Comparison of ENCODE assay signal across 1 cellular context in genomic region chr1:2230781-2231666, GRCh38.
TF ChIP-seq lines count a peak whose summit lies in the region.

No MANE protein-coding gene starts in this region.

TF ChIP-seq in HEK293, 187 proteins besides CTCF, POLR2A, EP300 and RAD21 (continued from another document and continues in another):
- peak; percentile 80 for TF ChIP-seq ZSCAN4 (tag by site-specific recombination; IDR thresholded peaks at IDR 0.05)
- TF ChIP-seq ZNF624 (tag by site-specific recombination; IDR thresholded peaks at IDR 0.05), result no peak
- TF ChIP-seq ZNF658 (tag by site-specific recombination; IDR thresholded peaks at IDR 0.05), result no peak
- TF ChIP-seq ZSCAN5A (tag by site-specific recombination; IDR thresholded peaks at IDR 0.05), result no peak
- no peak for TF ChIP-seq ZNF214 (tag by site-specific recombination; IDR thresholded peaks at IDR 0.05; ENCODE audit: borderline replicate concordance)
- no peak for TF ChIP-seq ZNF670 (tag by site-specific recombination; IDR thresholded peaks at IDR 0.05; ENCODE audit: low read depth)
- TF ChIP-seq ZNF10 (tag by site-specific recombination; IDR thresholded peaks at IDR 0.05), result no peak
- no peak for TF ChIP-seq KLF10 (tag by site-specific recombination; IDR thresholded peaks at IDR 0.05)
- TF ChIP-seq ZNF211 (tag by site-specific recombination; IDR thresholded peaks at IDR 0.05; ENCODE audit: low read depth), result no peak
- TF ChIP-seq SCRT1 (tag by site-specific recombination; IDR thresholded peaks at IDR 0.05; ENCODE audit: borderline replicate concordance), result peak; percentile 84
- no peak for TF ChIP-seq PBX3 (CRISPR knock-in tag; IDR thresholded peaks at IDR 0.05)
- peak; percentile 83 for TF ChIP-seq KLF1 (tag by site-specific recombination; IDR thresholded peaks at IDR 0.05)
- no peak for TF ChIP-seq ZNF548 (tag by site-specific recombination; IDR thresholded peaks at IDR 0.05)
- TF ChIP-seq MEIS1 (CRISPR knock-in tag; IDR thresholded peaks at IDR 0.05; ENCODE audit: borderline replicate concordance), result no peak
- peak; percentile 69 for TF ChIP-seq ZBTB26 (tag by site-specific recombination; optimal IDR thresholded peaks at IDR 0.05)
- TF ChIP-seq ZNF404 (tag by site-specific recombination; IDR thresholded peaks at IDR 0.05), result no peak
- TF ChIP-seq ZNF174 (tag by site-specific recombination; IDR thresholded peaks at IDR 0.05), result no peak
- TF ChIP-seq ZBTB21 (tag by site-specific recombination; IDR thresholded peaks at IDR 0.05), result no peak
- TF ChIP-seq ZNF514 (tag by site-specific recombination; IDR thresholded peaks at IDR 0.05), result no peak
- TF ChIP-seq BCL6B (tag by site-specific recombination; IDR thresholded peaks at IDR 0.05), result no peak
- no peak for TF ChIP-seq INSM2 (tag by site-specific recombination; IDR thresholded peaks at IDR 0.05)
- TF ChIP-seq ZBTB48 (tag by site-specific recombination; IDR thresholded peaks at IDR 0.05), result peak; percentile 73; the same call in 1 of the 2 replicates
- no peak for TF ChIP-seq ZNF549 (tag by site-specific recombination; IDR thresholded peaks at IDR 0.05)
- TF ChIP-seq KLF9 (tag by site-specific recombination; IDR thresholded peaks at IDR 0.05; ENCODE audit: low read depth), result peak; percentile 28
- no peak for TF ChIP-seq ZNF596 (tag by site-specific recombination; IDR thresholded peaks at IDR 0.05)
- no peak for TF ChIP-seq ZNF155 (tag by site-specific recombination; IDR thresholded peaks at IDR 0.05)
- TF ChIP-seq ZSCAN23 (tag by site-specific recombination; IDR thresholded peaks at IDR 0.05), result no peak
- TF ChIP-seq BCL11B (tag by site-specific recombination; IDR thresholded peaks at IDR 0.05; ENCODE audit: low read depth), result peak; percentile 79
- no peak for TF ChIP-seq ZNF626 (tag by site-specific recombination; IDR thresholded peaks at IDR 0.05)
- TF ChIP-seq ZNF341 (tag by site-specific recombination; IDR thresholded peaks at IDR 0.05; ENCODE audit: low read depth), result peak; percentile 80
- TF ChIP-seq MZF1 (tag by site-specific recombination; IDR thresholded peaks at IDR 0.05; ENCODE audit: borderline replicate concordance), result no peak
- no peak for TF ChIP-seq PRDM2 (tag by site-specific recombination; IDR thresholded peaks at IDR 0.05; ENCODE audit: borderline replicate concordance)
- TF ChIP-seq ZNF600 (tag by site-specific recombination; IDR thresholded peaks at IDR 0.05), result peak; percentile 22
- TF ChIP-seq GLIS1 (tag by site-specific recombination; IDR thresholded peaks at IDR 0.05), result peak; percentile 96
- TF ChIP-seq ZNF677 (tag by site-specific recombination; IDR thresholded peaks at IDR 0.05), result no peak
- TF ChIP-seq ZNF175 (tag by site-specific recombination; IDR thresholded peaks at IDR 0.05), result no peak
- peak; percentile 75; the same call in 1 of the 2 replicates for TF ChIP-seq BCL11A (tag by site-specific recombination; IDR thresholded peaks at IDR 0.05; ENCODE audit: low read depth)
- TF ChIP-seq ZNF391 (tag by site-specific recombination; IDR thresholded peaks at IDR 0.05; ENCODE audit: borderline replicate concordance, low read depth), result no peak
- TF ChIP-seq ZNF18 (tag by site-specific recombination; IDR thresholded peaks at IDR 0.05), result 0 out of 2 replicates have a peak, but pooled peaks have one; percentile 29
- TF ChIP-seq ZNF223 (tag by site-specific recombination; IDR thresholded peaks at IDR 0.05), result no peak
- no peak for TF ChIP-seq ZNF354C (tag by site-specific recombination; IDR thresholded peaks at IDR 0.05; ENCODE audit: borderline replicate concordance, low read depth)
- peak; percentile 79; the same call in 1 of the 2 replicates for TF ChIP-seq PATZ1 (tag by site-specific recombination; IDR thresholded peaks at IDR 0.05)
- no peak for TF ChIP-seq ZNF560 (tag by site-specific recombination; IDR thresholded peaks at IDR 0.05; ENCODE audit: borderline replicate concordance)
- TF ChIP-seq ZEB2 (tag by site-specific recombination; IDR thresholded peaks at IDR 0.05), result peak; percentile 34; the same call in 1 of the 2 replicates
- no peak for TF ChIP-seq ZNF621 (tag by site-specific recombination; IDR thresholded peaks at IDR 0.05)
- no peak for TF ChIP-seq ZSCAN18 (tag by site-specific recombination; IDR thresholded peaks at IDR 0.05)
- TF ChIP-seq HOXA7 (CRISPR knock-in tag; IDR thresholded peaks at IDR 0.05; ENCODE audit: borderline replicate concordance), result no peak
